18 cellular contexts compared by ENCODE assay signal in the genomic region with DNA sequence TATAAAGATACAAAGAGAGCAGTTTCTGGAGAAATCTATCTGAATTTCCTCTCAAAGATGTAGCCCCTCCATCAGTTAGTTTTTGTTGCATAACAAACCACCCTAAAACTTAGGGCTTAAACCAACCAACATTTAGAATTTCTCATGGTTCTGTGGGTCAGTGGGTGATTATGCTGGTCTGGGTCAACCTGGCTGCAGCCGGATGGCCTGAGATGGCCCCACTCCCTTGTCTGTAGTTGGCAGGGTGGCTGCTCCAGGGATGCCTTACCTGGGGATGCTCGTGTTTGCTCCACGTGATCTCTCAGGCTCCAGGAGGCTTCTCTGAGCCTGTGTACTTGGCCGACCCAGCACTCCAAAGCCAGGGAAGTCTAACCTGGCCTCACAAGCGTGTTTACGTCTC.
DNase-seq lines count a peak whose midpoint lies in the region; ATAC-seq and TF ChIP-seq lines count a peak whose summit lies in the region.
"Had no signal": no experiment of that assay in that cellular context is flagged by ENCODE, and none has a peak within 500 bp of the region (broad histone marks: within the 10 kb centered on the region; RNA-seq: fewer than 3 reads in every experiment).

No MANE protein-coding gene starts in this region.

- H3K4me2 ChIP-seq in BLaER1 treated with 17β-estradiol and CSF1 and Interleukin-3, amounts not matched to agents 10 nM and 100 nM, result peak overlapping the region in 4 of 11 experiments; percentile 23 to 57 (median 47); a peak in 5 of 22 replicates
- H3K4me2 ChIP-seq: BLaER1 had no signal

- no peak for TF ChIP-seq EP300 in suprapubic skin (IDR thresholded peaks at IDR 0.05)

- TF ChIP-seq CTCF in activated B cell treated with CpG ODN at 0.5 μM for 24 hours (IDR thresholded peaks at IDR 0.05), result no peak
- TF ChIP-seq CTCF in suprapubic skin (IDR thresholded peaks at IDR 0.05), result no peak
- TF ChIP-seq CTCF in chondrocyte (IDR thresholded peaks at IDR 0.05), result no peak

- peak overlapping the region; percentile 12 for H3K27ac Mint-ChIP-seq in activated B cell treated with CpG ODN at 0.5 μM for 24 hours
- no peak overlapping the region for H3K27ac Mint-ChIP-seq in activated naive CD4-positive, alpha-beta T cell treated with anti-CD3 and anti-CD28 coated beads, Interleukin-2, amount 10 ng/mL, durations not matched to agents 7 days and 5 days
- H3K27ac Mint-ChIP-seq in chondrocyte (ENCODE audit: unreplicated experiment), result no peak overlapping the region
- H3K27ac Mint-ChIP-seq: H9 had no signal

- H3K9ac ChIP-seq in BLaER1 treated with 17β-estradiol and CSF1 and Interleukin-3, amounts not matched to agents 10 nM and 100 nM, result no peak overlapping the region
- H3K9ac ChIP-seq: BLaER1 had no signal

- peak overlapping the region in 6 of 11 experiments; percentile 23 to 98 (median 45); a peak in 13 of 22 replicates for H3K27ac ChIP-seq in BLaER1 treated with 17β-estradiol and CSF1 and Interleukin-3, amounts not matched to agents 10 nM and 100 nM
- H3K27ac ChIP-seq in suprapubic skin, result no peak overlapping the region
- H3K27ac ChIP-seq: BLaER1 had no signal

- TF ChIP-seq POLR2A in suprapubic skin (IDR thresholded peaks at IDR 0.05), result no peak

- CTCF ChIA-PET in activated B cell treated with CpG ODN at 0.5 μM for 24 hours (lab: Charles Lee), result no interaction called here
- CTCF ChIA-PET in activated naive CD4-positive, alpha-beta T cell treated with anti-CD3 and anti-CD28 coated beads, Interleukin-2, amount 10 ng/mL, durations not matched to agents 7 days and 5 days (lab: Charles Lee), result no interaction called here

- peaks cover 31 to 63% (median 46%) of the 10 kb centered on the region in 10 experiments for H3K4me1 ChIP-seq in BLaER1 treated with 17β-estradiol and CSF1 and Interleukin-3, amounts not matched to agents 10 nM and 100 nM
- peaks cover 35% of the 10 kb centered on the region for H3K4me1 ChIP-seq in suprapubic skin

- H3K4me3 ChIP-seq in BLaER1 treated with 17β-estradiol and CSF1 and Interleukin-3, amounts not matched to agents 10 nM and 100 nM, result no peak overlapping the region
- H3K4me3 ChIP-seq in suprapubic skin, result no peak overlapping the region
- H3K4me3 ChIP-seq in MG63, result no peak overlapping the region
- H3K4me3 ChIP-seq: BLaER1, GM12878 had no signal

- ATAC-seq in activated B cell treated with CpG ODN at 0.5 μM for 24 hours (ENCODE audit: low read depth) (no peak), GM21390 (IDR thresholded peaks at IDR 0.05; ENCODE audit: unreplicated experiment) (no peak)
- ATAC-seq: GM12878 had no signal

- DNase-seq in activated B cell treated with CpG ODN at 0.5 μM for 24 hours, result no peak
- DNase-seq in mesenteric fat pad (ENCODE audit: low spot score), result peak; percentile 49
- peak; percentile 29 to 52 for DNase-seq in suprapubic skin (ENCODE audit: low spot score in 2 of 2)
- no peak for DNase-seq in activated naive CD4-positive, alpha-beta T cell treated with anti-CD3 and anti-CD28 coated beads, Interleukin-2, amount 10 ng/mL, durations not matched to agents 7 days and 5 days
- no peak for DNase-seq in chondrocyte (ENCODE audit: low spot score)
- DNase-seq in MG63, result no peak
- DNase-seq: 8988T; CD8-positive, alpha-beta memory T cell; COR-L47; DMS 273 treated with DMSO at 0.1 percent for 48 hours; DMS53; DND-41; EL; H9 had no signal

- POLR2A ChIA-PET in activated B cell treated with CpG ODN at 0.5 μM for 24 hours (lab: Charles Lee), result no interaction called here

- H3K4me3 Mint-ChIP-seq in activated B cell treated with CpG ODN at 0.5 μM for 24 hours (no peak overlapping the region), chondrocyte (ENCODE audit: unreplicated experiment) (no peak overlapping the region)
- no peak overlapping the region for H3K4me3 Mint-ChIP-seq in activated naive CD4-positive, alpha-beta T cell treated with anti-CD3 and anti-CD28 coated beads, Interleukin-2, amount 10 ng/mL, durations not matched to agents 7 days and 5 days
- H3K4me3 Mint-ChIP-seq: CD8-positive, alpha-beta memory T cell; H9 had no signal

- H3K4me1 Mint-ChIP-seq in activated B cell treated with CpG ODN at 0.5 μM for 24 hours, result peaks cover 33% of the 10 kb centered on the region
- peaks cover 31% of the 10 kb centered on the region for H3K4me1 Mint-ChIP-seq in activated naive CD4-positive, alpha-beta T cell treated with anti-CD3 and anti-CD28 coated beads, Interleukin-2, amount 10 ng/mL, durations not matched to agents 7 days and 5 days
- H3K4me1 Mint-ChIP-seq in chondrocyte (ENCODE audit: low read depth), result peaks cover 6% of the 10 kb centered on the region

- no peaks in the 10 kb centered on the region for H3K36me3 Mint-ChIP-seq in activated B cell treated with CpG ODN at 0.5 μM for 24 hours (ENCODE audit: low read depth)
- no peaks in the 10 kb centered on the region for H3K36me3 Mint-ChIP-seq in activated naive CD4-positive, alpha-beta T cell treated with anti-CD3 and anti-CD28 coated beads, Interleukin-2, amount 10 ng/mL, durations not matched to agents 7 days and 5 days
- peaks cover 7% of the 10 kb centered on the region for H3K36me3 Mint-ChIP-seq in chondrocyte (ENCODE audit: low read depth)

- H3K9me3 Mint-ChIP-seq in activated B cell treated with CpG ODN at 0.5 μM for 24 hours (no peaks in the 10 kb centered on the region), chondrocyte (ENCODE audit: low read depth) (no peaks in the 10 kb centered on the region)
- no peaks in the 10 kb centered on the region for H3K9me3 Mint-ChIP-seq in activated naive CD4-positive, alpha-beta T cell treated with anti-CD3 and anti-CD28 coated beads, Interleukin-2, amount 10 ng/mL, durations not matched to agents 7 days and 5 days
- H3K9me3 Mint-ChIP-seq: CD8-positive, alpha-beta memory T cell; H9 had no signal

- H3K27me3 Mint-ChIP-seq in activated B cell treated with CpG ODN at 0.5 μM for 24 hours, result no peaks in the 10 kb centered on the region
- peaks cover 58% of the 10 kb centered on the region for H3K27me3 Mint-ChIP-seq in activated naive CD4-positive, alpha-beta T cell treated with anti-CD3 and anti-CD28 coated beads, Interleukin-2, amount 10 ng/mL, durations not matched to agents 7 days and 5 days
- H3K27me3 Mint-ChIP-seq in chondrocyte (ENCODE audit: low read depth), result no peaks in the 10 kb centered on the region

- H3K27me3 ChIP-seq in BLaER1 treated with 17β-estradiol and CSF1 and Interleukin-3, amounts not matched to agents 10 nM and 100 nM, result no peaks in the 10 kb centered on the region
- H3K27me3 ChIP-seq in suprapubic skin (no peaks in the 10 kb centered on the region), MG63 (no peaks in the 10 kb centered on the region)
- H3K27me3 ChIP-seq: BLaER1 had no signal

- intact Hi-C loops in activated B cell treated with CpG ODN at 0.5 μM for 24 hours (cut with micrococcal nuclease), result no loop called here

- no peaks in the 10 kb centered on the region; a peak in 1 of 22 replicates for H3K9me3 ChIP-seq in BLaER1 treated with 17β-estradiol and CSF1 and Interleukin-3, amounts not matched to agents 10 nM and 100 nM (replicated peaks in 1 of 11)
- H3K9me3 ChIP-seq in suprapubic skin (no peaks in the 10 kb centered on the region), MG63 (no peaks in the 10 kb centered on the region)
- H3K9me3 ChIP-seq: BLaER1 had no signal

- 92% methylated on average over 6 of the region's 6 CpGs for WGBS in suprapubic skin

- no peaks in the 10 kb centered on the region for H3K36me3 ChIP-seq in BLaER1 treated with 17β-estradiol and CSF1 and Interleukin-3, amounts not matched to agents 10 nM and 100 nM
- H3K36me3 ChIP-seq in suprapubic skin (no peaks in the 10 kb centered on the region), MG63 (no peaks in the 10 kb centered on the region)
- H3K36me3 ChIP-seq: BLaER1 had no signal

- no peaks in the 10 kb centered on the region; a peak in 1 of 22 replicates for H4K20me1 ChIP-seq in BLaER1 treated with 17β-estradiol and CSF1 and Interleukin-3, amounts not matched to agents 10 nM and 100 nM

Comparison
In these comparisons a context has a peak if more than half of its experiments do, and no peak if none do; other contexts are left out.
1. DNase-seq: peak in mesenteric fat pad (single experiment) and suprapubic skin (2 of 2); none in activated B cell treated with CpG ODN at 0.5 μM for 24 hours (single experiment), activated naive CD4-positive, alpha-beta T cell treated with anti-CD3 and anti-CD28 coated beads, Interleukin-2, amount 10 ng/mL, durations not matched to agents 7 days and 5 days (single experiment), chondrocyte (single experiment) and MG63 (single experiment).